In the genomic region with DNA sequence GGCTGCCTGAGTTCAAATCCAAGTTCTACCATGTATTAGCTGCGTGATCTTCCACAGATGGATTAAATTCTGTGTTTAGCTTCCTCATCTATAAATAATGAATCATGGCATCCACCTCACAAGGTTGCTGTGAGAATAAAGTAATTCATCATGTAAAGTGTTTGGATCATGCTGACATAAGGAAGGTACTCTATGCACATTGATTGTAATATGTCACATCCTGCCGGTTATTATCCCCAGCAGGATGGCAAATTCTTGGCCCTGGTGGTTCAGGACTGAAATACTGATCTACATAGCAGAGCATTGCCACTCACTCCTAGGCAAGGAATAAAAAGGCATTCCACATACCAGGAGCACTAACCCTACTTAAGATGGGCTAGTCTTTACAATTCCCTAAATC, we compare ENCODE assay signal across 1 cellular context.
TF ChIP-seq lines count a peak whose summit lies in the region.

No MANE protein-coding gene starts in this region.

TF ChIP-seq in H1, 55 proteins besides CTCF, POLR2A, EP300 and RAD21:
- TF ChIP-seq TEAD4 (IDR thresholded peaks at IDR 0.05; ENCODE audit: low read depth, low read length) (peak; percentile 53), JUND (IDR thresholded peaks at IDR 0.05; ENCODE audit: low read length) (no peak), BACH1 (IDR thresholded peaks at IDR 0.05; ENCODE audit: low read length) (no peak)
